20 cellular contexts compared by ENCODE assay signal in genomic region chr11:68999748-69000355, GRCh38. TPM values are rescaled to one million over a fixed set of nuclear protein-coding genes. Genes with fewer than 3 reads are reported as not detected.
DNase-seq lines count a peak whose midpoint lies in the region; ATAC-seq, FAIRE-seq and TF ChIP-seq lines count a peak whose summit lies in the region.
"Not testable (repeated sequence)": the region's sequence is repeated elsewhere in the genome, so short reads cannot be mapped to it uniquely, and the experiment has no call there.
"Had no signal": no experiment of that assay in that cellular context is flagged by ENCODE, and none has a peak within 500 bp of the region (broad histone marks: within the 10 kb centered on the region; RNA-seq: fewer than 3 reads in every experiment).

No MANE protein-coding gene starts in this region.

- H4K91ac ChIP-seq in IMR-90 (ENCODE audit: insufficient read depth, low read depth, low read length), result not testable (repeated sequence)

- in situ Hi-C loops in IMR-90 (cut with MboI; ENCODE audit: low sequenced_read_pairs), result not testable (repeated sequence)

- not testable (repeated sequence) for H2AFZ ChIP-seq in IMR-90 (replicated peaks; ENCODE audit: low read length, poor library complexity)

- CTCF ChIA-PET in IMR-90 (lab: Yijun Ruan, JAX), result not testable (repeated sequence)

- H3K36me3 ChIP-seq in IMR-90 (ENCODE audit: control insufficient read depth, insufficient read depth, low read length) (peaks cover 22% of the 10 kb centered on the region), esophagus squamous epithelium (peaks cover 0 to 15% (median 3%) of the 10 kb centered on the region in 3 donors), thoracic aorta (peaks cover 21% of the 10 kb centered on the region)
- H3K36me3 ChIP-seq in breast epithelium; kidney (ENCODE audit: control insufficient read depth in 1 of 2, insufficient read depth in 2 of 2, low read length in 2 of 2); mucosa of rectum (ENCODE audit: control insufficient read depth in 2 of 2, insufficient read depth in 2 of 2, low read length in 2 of 2); prostate gland: not testable (repeated sequence)

- H3K79me1 ChIP-seq in IMR-90 (ENCODE audit: low read depth in 1 of 2, low read length in 2 of 2), result peaks cover 3 to 11% of the 10 kb centered on the region in 2 experiments; a peak in 3 of 4 replicates

- ATAC-seq in IMR-90 (ENCODE audit: low read depth); thoracic aorta (ENCODE audit: insufficient number of reproducible peaks, low FRiP score, low read depth): not testable (repeated sequence)

- not testable (repeated sequence) for H2BK20ac ChIP-seq in IMR-90 (ENCODE audit: low read depth, low read length)

- not testable (repeated sequence) for H4K20me1 ChIP-seq in IMR-90 (ENCODE audit: insufficient read depth, low read length)

- not testable (repeated sequence) for H2AK9ac ChIP-seq in IMR-90 (replicated peaks; ENCODE audit: low read depth, low read length, poor library complexity)

- not testable (repeated sequence) for H3K27me3 ChIP-seq in IMR-90 (ENCODE audit: control insufficient read depth, insufficient read depth, low read length); breast epithelium; esophagus squamous epithelium; mucosa of rectum (ENCODE audit: control insufficient read depth in 2 of 2, insufficient read depth in 2 of 2, low read length in 2 of 2); prostate gland (replicated peaks; ENCODE audit: insufficient read depth); thoracic aorta (replicated peaks; ENCODE audit: insufficient read depth)

- TF ChIP-seq POLR2A in IMR-90 (IDR thresholded peaks at IDR 0.05; ENCODE audit: low read depth, low read length); breast epithelium (IDR thresholded peaks at IDR 0.05); esophagus squamous epithelium (IDR thresholded peaks at IDR 0.05); prostate gland (IDR thresholded peaks at IDR 0.05): not testable (repeated sequence)

- WGBS in IMR-90 (ENCODE audit: extremely low coverage in 2 of 2, insufficient read length in 1 of 2), 2 experiments, result 96% methylated on average over 6 of the region's 12 CpGs; no CpG with 5 or more reads in 1 of the 2 experiments
- WGBS in esophagus squamous epithelium, 2 donors, result 72 to 78% methylated on average over 8 to 11 of the region's 12 CpGs
- 94% methylated on average over 12 of the region's 12 CpGs for WGBS in prostate gland

- not testable (repeated sequence) for H2AK5ac ChIP-seq in IMR-90 (ENCODE audit: low read depth, low read length)

- H3K9me1 ChIP-seq in IMR-90 (ENCODE audit: insufficient read depth, low read length), result not testable (repeated sequence)

- peaks cover 26% of the 10 kb centered on the region for H3K4me1 ChIP-seq in IMR-90 (ENCODE audit: control insufficient read depth, insufficient read depth, low read length)
- not testable (repeated sequence) for H3K4me1 ChIP-seq in breast epithelium; kidney (ENCODE audit: control insufficient read depth in 1 of 2, insufficient read depth in 1 of 2, low read depth in 1 of 2, low read length in 2 of 2); mucosa of rectum (ENCODE audit: control insufficient read depth in 2 of 2, insufficient read depth in 2 of 2, low read length in 2 of 2); prostate gland (replicated peaks)
- H3K4me1 ChIP-seq in esophagus squamous epithelium, result peaks cover 5 to 72% (median 58%) of the 10 kb centered on the region in 3 donors
- H3K4me1 ChIP-seq in thoracic aorta (ENCODE audit: control insufficient read depth in 1 of 2, low read depth in 2 of 2), result peaks cover 40 to 69% of the 10 kb centered on the region in 2 donors

- not testable (repeated sequence) for H4K5ac ChIP-seq in IMR-90 (ENCODE audit: low read depth, low read length)

- H2BK15ac ChIP-seq in IMR-90 (ENCODE audit: low read depth, low read length), result 0 out of 3 replicates have a peak overlapping the region, but pooled peaks have one; percentile 26

- not testable (repeated sequence) for FAIRE-seq in kidney (lab: Jason Lieb, UNC)

- not testable (repeated sequence) for H3K23ac ChIP-seq in IMR-90 (ENCODE audit: low read depth, low read length)

- H2BK120ac ChIP-seq in IMR-90 (ENCODE audit: low read depth, low read length), result not testable (repeated sequence)

- H3K4me2 ChIP-seq in IMR-90 (ENCODE audit: low read depth, low read length), result not testable (repeated sequence)

- not testable (repeated sequence) for H3K56ac ChIP-seq in IMR-90 (ENCODE audit: extremely low read depth, insufficient read depth, low read length)

- not testable (repeated sequence) for H4K8ac ChIP-seq in IMR-90 (ENCODE audit: low read depth in 2 of 2, low read length in 2 of 2)

- H3K9ac ChIP-seq in IMR-90 (ENCODE audit: low read depth, low read length); mucosa of rectum (ENCODE audit: low read depth in 1 of 2, low read length in 2 of 2): not testable (repeated sequence)
- H3K9ac ChIP-seq in kidney (ENCODE audit: low read length in 2 of 2), result peak overlapping the region in 1 of 2 donors; percentile 65

- intact Hi-C loops in IMR-90 (cut with micrococcal nuclease), result loop anchor here (5.0 kb wide), 1 partner anchor 98 kb away; the partner anchor contains the start of genes IGHMBP2 and MRPL21
- intact Hi-C loops in breast epithelium (cut with DNase I; ENCODE audit: low total_unique reads); esophagus squamous epithelium (cut with DNase I); kidney (cut with DNase I); prostate gland (cut with DNase I): not testable (repeated sequence)

- H3K4ac ChIP-seq in IMR-90 (ENCODE audit: low read depth, low read length), result not testable (repeated sequence)

- not testable (repeated sequence) for H3K27ac ChIP-seq in IMR-90 (ENCODE audit: insufficient read depth, low read length)
- H3K27ac ChIP-seq in breast epithelium (peak overlapping the region; percentile 79 to 89), esophagus squamous epithelium (peak overlapping the region; percentile 65 to 93 (median 88)), kidney (ENCODE audit: low read depth in 2 of 2, low read length in 2 of 2) (peak overlapping the region; percentile 16 to 32), mucosa of rectum (ENCODE audit: low read depth in 2 of 2, low read length in 2 of 2) (peak overlapping the region; percentile 46 to 66), prostate gland (peak overlapping the region; percentile 56 to 60), thoracic aorta (peak overlapping the region; percentile 87 to 93)

- not testable (repeated sequence) for H3K4me3 ChIP-seq in IMR-90 (ENCODE audit: insufficient read depth, low read depth, low read length); breast epithelium; esophagus squamous epithelium; kidney (ENCODE audit: low read length in 2 of 2); mucosa of rectum (ENCODE audit: low read length in 2 of 2); prostate gland; thoracic aorta

- H2BK5ac ChIP-seq in IMR-90 (ENCODE audit: low read depth, low read length, poor library complexity, severe bottlenecking), result not testable (repeated sequence)

- not testable (repeated sequence) for H3K9me3 ChIP-seq in IMR-90 (ENCODE audit: control insufficient read depth, insufficient read depth, low read length); breast epithelium; esophagus squamous epithelium; kidney (ENCODE audit: control insufficient read depth in 1 of 2, low read length in 2 of 2); mucosa of rectum (ENCODE audit: control insufficient read depth in 2 of 2, low read length in 2 of 2); prostate gland; thoracic aorta

- not testable (repeated sequence) for H3K18ac ChIP-seq in IMR-90 (ENCODE audit: low read depth, low read length)

- TF ChIP-seq CTCF in IMR-90 (conservative IDR thresholded peaks at IDR 0.05; ENCODE audit: low read depth, low read length); breast epithelium (IDR thresholded peaks at IDR 0.05); esophagus squamous epithelium (IDR thresholded peaks at IDR 0.05); kidney (IDR thresholded peaks at IDR 0.05; ENCODE audit: borderline replicate concordance, extremely low read depth, insufficient read depth); prostate gland (IDR thresholded peaks at IDR 0.05); thoracic aorta (IDR thresholded peaks at IDR 0.05): not testable (repeated sequence)

- not testable (repeated sequence) for TF ChIP-seq RAD21 in IMR-90 (IDR thresholded peaks at IDR 0.05; ENCODE audit: low read length)

- not testable (repeated sequence) for DNase-seq in IMR-90; esophagus squamous epithelium (lab: John Stamatoyannopoulos, UW); prostate gland (ENCODE audit: low spot score); thoracic aorta (ENCODE audit: low spot score)
- DNase-seq in breast epithelium (ENCODE audit: low spot score in 2 of 2) (peak in 1 of 2 donors; percentile 36), kidney (peak; percentile 56)

- not testable (repeated sequence) for H3K14ac ChIP-seq in IMR-90 (replicated peaks; ENCODE audit: low read depth, low read length)

- POLR2A ChIA-PET in IMR-90 (lab: Charles Lee; ENCODE audit: unreplicated experiment), result not testable (repeated sequence)

- not testable (repeated sequence) for BruUV-seq in IMR-90 (replicated peaks; lab: Mats Ljungman, UMichigan)

- dilution Hi-C loops in IMR-90 (cut with HindIII; ENCODE audit: low sequenced_read_pairs, unreplicated experiment), result not testable (repeated sequence)

RNA-seq across cellular contexts. Expression of gene MRGPRF, which starts 13.2 kb away (rescaled TPM):
- total RNA-seq in IMR-90 (2012; rRNA removed) (5.8 and 6.3 TPM in 2 replicates), breast epithelium (10 to 100 TPM in 2 of 3 donors, 1 to 10 TPM in 1; 5.9 to 21.3 (median 12.9) TPM), esophagus squamous epithelium (10 to 100 TPM in 1 of 4 donors, 1 to 10 TPM in 3; 1.3 to 14.3 (median 6.1) TPM), kidney (9.3 TPM), prostate gland (10 to 100 TPM; 20.0 to 53.3 TPM), thoracic aorta (100 to 1,000 TPM in 1 of 2 donors, 10 to 100 TPM in 1; 67.5 to 171 TPM)
- polyA plus RNA-seq in IMR-90 (2012; rRNA removed) (27.3 and 28.8 TPM in 2 replicates), kidney (ENCODE audit: insufficient read depth, low read depth, low replicate concordance) (19.0 TPM)
- 27.9 and 54.6 TPM in 2 replicates for polyA plus RNA-seq in IMR-90 (2012; cell fraction: cytosol; rRNA removed)
- polyA plus RNA-seq in IMR-90 (2012; cell fraction: nucleus; rRNA removed; ENCODE audit: low replicate concordance), result 17.5 and 36.2 TPM in 2 replicates
- total RNA-seq: activated B cell treated with CpG ODN at 0.5 μM for 24 hours; activated CD4-positive, alpha-beta T cell treated with anti-CD3 and anti-CD28 coated beads, Interleukin-2, amount 10 ng/mL, durations not matched to agents 7 days and 5 days; activated CD8-positive, alpha-beta memory T cell treated with anti-CD3 and anti-CD28 coated beads for 36 hours; CD4-positive, CD25-positive, alpha-beta regulatory T cell; T-helper 1 cell treated with Interleukin-12 subunit alpha and Interleukin-12 subunit beta and Interleukin-4 antibody, amounts not matched to agents 30 ng/mL and 1 ng/mL, for 36 hours had no signal
- polyA plus RNA-seq: CD4-positive, CD25-positive, alpha-beta regulatory T cell had no signal

RNA-seq across cellular contexts. Expression of gene MRGPRD, which starts 19.1 kb away (rescaled TPM):
- total RNA-seq in IMR-90 (2012; rRNA removed) (not detected in 2 replicates), breast epithelium (not detected), esophagus squamous epithelium (not detected), kidney (not detected), prostate gland (not detected), thoracic aorta (1 to 10 TPM in 1 of 2 donors, not detected in 1; 5.0 TPM)
- polyA plus RNA-seq in IMR-90 (2012; rRNA removed) (not detected in 2 replicates), kidney (ENCODE audit: insufficient read depth, low read depth, low replicate concordance) (not detected)
- polyA plus RNA-seq in IMR-90 (2012; cell fraction: cytosol; rRNA removed), result not detected in 2 replicates
- not detected in 2 replicates for polyA plus RNA-seq in IMR-90 (2012; cell fraction: nucleus; rRNA removed; ENCODE audit: low replicate concordance)
- total RNA-seq: activated B cell treated with CpG ODN at 0.5 μM for 24 hours; activated CD4-positive, alpha-beta T cell treated with anti-CD3 and anti-CD28 coated beads, Interleukin-2, amount 10 ng/mL, durations not matched to agents 7 days and 5 days; activated CD8-positive, alpha-beta memory T cell treated with anti-CD3 and anti-CD28 coated beads for 36 hours; Calu3; CD4-positive, CD25-positive, alpha-beta regulatory T cell; dermis blood vessel endothelial cell; HT-29; lung; progenitor cell of endocrine pancreas; T-helper 1 cell treated with Interleukin-12 subunit alpha and Interleukin-12 subunit beta and Interleukin-4 antibody, amounts not matched to agents 30 ng/mL and 1 ng/mL, for 36 hours; testis had no signal
- polyA plus RNA-seq: A549, lung, SK-N-SH had no signal

RNA-seq across cellular contexts. Expression of gene TPCN2, which starts 48.9 kb away (rescaled TPM):
- total RNA-seq in IMR-90 (2012; rRNA removed) (3.1 and 3.4 TPM in 2 replicates), breast epithelium (10 to 100 TPM; 13.0 to 18.0 (median 13.8) TPM), esophagus squamous epithelium (10 to 100 TPM in 2 of 4 donors, 1 to 10 TPM in 2; 7.9 to 12.0 (median 9.1) TPM), kidney (22.4 TPM), prostate gland (10 to 100 TPM; 17.6 to 31.0 TPM), thoracic aorta (10 to 100 TPM; 34.7 to 38.0 TPM)
- polyA plus RNA-seq in IMR-90 (2012; rRNA removed) (6.9 and 8.0 TPM in 2 replicates), kidney (ENCODE audit: insufficient read depth, low read depth, low replicate concordance) (12.9 TPM)
- polyA plus RNA-seq in IMR-90 (2012; cell fraction: cytosol; rRNA removed), result 5.9 and 7.4 TPM in 2 replicates
- 41.5 and 56.5 TPM in 2 replicates for polyA plus RNA-seq in IMR-90 (2012; cell fraction: nucleus; rRNA removed; ENCODE audit: low replicate concordance)
